Comparison of ENCODE assay signal across 21 cellular contexts in genomic region chr11:409008-409599, GRCh38. TPM values are rescaled to one million over a fixed set of nuclear protein-coding genes. Genes with fewer than 3 reads are reported as not detected.
A peak's percentile ranks its signal among the peaks of the same experiment; 100 is the strongest.
DNase-seq lines count a peak whose midpoint lies in the region; ATAC-seq, FAIRE-seq and TF ChIP-seq lines count a peak whose summit lies in the region.
"Had no signal": no experiment of that assay in that cellular context is flagged by ENCODE, and none has a peak within 500 bp of the region (broad histone marks: within the 10 kb centered on the region; RNA-seq: fewer than 3 reads in every experiment).

No MANE protein-coding gene starts in this region.

- peak; percentile 40 for DNase-seq in Right ventricle myocardium superior
- no peak for DNase-seq in right atrium auricular region (ENCODE audit: low spot score)
- DNase-seq in GM06990 (ENCODE audit: extremely low read depth, insufficient read length): peak; percentile 8
- peak; percentile 68 for DNase-seq in left lobe of liver (ENCODE audit: low spot score)
- DNase-seq in pancreas: peak in 4 of 6 donors; percentile 24 to 74 (median 42)
- DNase-seq in NCI-H226: no peak
- DNase-seq in DMS114 treated with DMSO at 0.1 percent for 48 hours (lab: John Stamatoyannopoulos, UW; ENCODE audit: unreplicated experiment): no peak
- DNase-seq in NCI-H1105 treated with DMSO at 0.1 percent for 48 hours (lab: John Stamatoyannopoulos, UW): no peak
- DNase-seq: CD8-positive, alpha-beta memory T cell; DMS79 treated with DMSO at 0.1 percent for 48 hours; NCI-H146; NCI-H2081; NCI-H2171 treated with DMSO at 0.1 percent for 48 hours; SIG-M5 had no signal

- H3K4me3 ChIP-seq in right atrium auricular region (no peak overlapping the region), GM06990 (replicated peaks; ENCODE audit: low read depth, low read length) (no peak overlapping the region), pancreas (no peak overlapping the region)
- H3K4me3 ChIP-seq: A549 had no signal

- TF ChIP-seq CTCF in right atrium auricular region (IDR thresholded peaks at IDR 0.05): no peak
- no peak for TF ChIP-seq CTCF in GM06990 (IDR thresholded peaks at IDR 0.05; ENCODE audit: insufficient read depth, low read length, poor library complexity, severe bottlenecking)
- TF ChIP-seq CTCF in pancreas (IDR thresholded peaks at IDR 0.05): no peak

- H3K36me3 ChIP-seq in right atrium auricular region (no peaks in the 10 kb centered on the region), GM06990 (ENCODE audit: control insufficient read depth, insufficient read depth, low read length) (no peaks in the 10 kb centered on the region), pancreas (peaks cover 0 to 1% (median under 1%) of the 10 kb centered on the region in 3 donors)

- intact Hi-C loops in Right ventricle myocardium superior (cut with DNase I): loop anchor here (5.0 kb wide), 1 partner anchor 38 kb away; no protein-coding TSS in a partner anchor
- intact Hi-C loops in pancreas (cut with DNase I): no loop called here

- H3K27me3 ChIP-seq in right atrium auricular region (no peaks in the 10 kb centered on the region), GM06990 (replicated peaks; ENCODE audit: control insufficient read depth, insufficient read depth, low read length) (no peaks in the 10 kb centered on the region), pancreas (no peaks in the 10 kb centered on the region)

- H3K4me1 ChIP-seq in right atrium auricular region (peaks cover 0 to 29% of the 10 kb centered on the region in 2 donors), pancreas (peaks cover 0 to 3% (median 0%) of the 10 kb centered on the region in 3 donors)

- WGBS in pancreas, 2 donors: 80% methylated on average over 7 of the region's 7 CpGs

- H3K27ac ChIP-seq in right atrium auricular region (no peak overlapping the region), pancreas (no peak overlapping the region)
- H3K27ac ChIP-seq: KMS-11 had no signal

- H3K9me3 ChIP-seq in right atrium auricular region (no peaks in the 10 kb centered on the region), pancreas (no peaks in the 10 kb centered on the region)
- H3K9me3 ChIP-seq: A549 had no signal

- no peak for FAIRE-seq in pancreas (lab: Jason Lieb, UNC)
- FAIRE-seq: A549, D721Med, RCC 7860 had no signal

- no peak for ATAC-seq in Right ventricle myocardium superior (ENCODE audit: poor library complexity)
- ATAC-seq in left lobe of liver: peak; percentile 17
- no peak for ATAC-seq in pancreas
- ATAC-seq: SK-N-SH treated with all-trans-retinoic acid at 6 μM for 48 hours had no signal

RNA-seq across cellular contexts. Expression of gene SIGIRR, which starts 5.7 kb away (rescaled TPM):
- 38.6 TPM for total RNA-seq in Right ventricle myocardium superior
- total RNA-seq in right atrium auricular region: 10 to 100 TPM; 26.6 to 33.3 TPM
- total RNA-seq in left lobe of liver: 96.2 TPM
- 10 to 100 TPM; 39.2 to 62.1 (median 46.9) TPM for total RNA-seq in pancreas
- 100 to 1,000 TPM; 138 to 158 TPM for polyA plus RNA-seq in pancreas

RNA-seq across cellular contexts. Expression of gene PKP3, which starts 15.1 kb away (rescaled TPM):
- total RNA-seq in Right ventricle myocardium superior (0.86 TPM), right atrium auricular region (1 to 10 TPM in 1 of 2 donors, under 1 TPM in 1; 0.43 to 1.0 TPM), left lobe of liver (1.2 TPM), pancreas (10 to 100 TPM; 23.4 to 36.1 (median 26.2) TPM)
- polyA plus RNA-seq in pancreas: 10 to 100 TPM; 33.8 to 50.5 TPM
- total RNA-seq: CD8-positive, alpha-beta memory T cell had no signal

RNA-seq across cellular contexts. Expression of gene ANO9, which starts 32.7 kb away (rescaled TPM):
- total RNA-seq in Right ventricle myocardium superior: 0.08 TPM
- total RNA-seq in right atrium auricular region: under 1 TPM; 0.11 to 0.75 TPM
- total RNA-seq in left lobe of liver: 0.83 TPM
- total RNA-seq in pancreas: 10 to 100 TPM in 4 of 6 donors, 1 to 10 TPM in 2; 6.2 to 32.1 (median 12.5) TPM
- polyA plus RNA-seq in pancreas: 10 to 100 TPM; 46.2 to 68.7 TPM
- total RNA-seq: H4 had no signal
- polyA plus RNA-seq: BJ had no signal

RNA-seq across cellular contexts. Expression of gene B4GALNT4, which starts 39.8 kb away (rescaled TPM):
- total RNA-seq in Right ventricle myocardium superior (0.94 TPM), right atrium auricular region (under 1 TPM in 1 of 2 donors, not detected in 1; 0.39 TPM), left lobe of liver (0.28 TPM), pancreas (1 to 10 TPM in 5 of 6 donors, under 1 TPM in 1; 0.95 to 4.8 (median 1.8) TPM)
- 10 to 100 TPM in 1 of 2 donors, 1 to 10 TPM in 1; 6.8 to 25.9 TPM for polyA plus RNA-seq in pancreas

RNA-seq across cellular contexts. Expression of gene PTDSS2, which starts 41.0 kb away (rescaled TPM):
- total RNA-seq in Right ventricle myocardium superior (25.5 TPM), right atrium auricular region (10 to 100 TPM; 26.8 to 32.5 TPM), left lobe of liver (10.2 TPM), pancreas (10 to 100 TPM; 11.3 to 17.4 (median 15.2) TPM)
- polyA plus RNA-seq in pancreas: 10 to 100 TPM; 24.7 to 44.7 TPM

Comparison
In these comparisons a context has a peak if more than half of its experiments do, and no peak if none do; other contexts are left out.
1. DNase-seq: peak in Right ventricle myocardium superior (single experiment), GM06990 (single experiment), left lobe of liver (single experiment) and pancreas (4 of 6); none in right atrium auricular region (single experiment), NCI-H226 (single experiment), DMS114 treated with DMSO at 0.1 percent for 48 hours (single experiment) and NCI-H1105 treated with DMSO at 0.1 percent for 48 hours (single experiment).
2. RNA of gene PKP3, which starts 15.1 kb away (total RNA-seq): 23.4 to 36.1 TPM in pancreas; 1.2 TPM in left lobe of liver (single experiment), 0.43 to 1.0 TPM in right atrium auricular region and 0.86 TPM in Right ventricle myocardium superior (single experiment); every median in the first group is over 10 times any median in the second.